7 cellular contexts compared by ENCODE assay signal in the genomic region with DNA sequence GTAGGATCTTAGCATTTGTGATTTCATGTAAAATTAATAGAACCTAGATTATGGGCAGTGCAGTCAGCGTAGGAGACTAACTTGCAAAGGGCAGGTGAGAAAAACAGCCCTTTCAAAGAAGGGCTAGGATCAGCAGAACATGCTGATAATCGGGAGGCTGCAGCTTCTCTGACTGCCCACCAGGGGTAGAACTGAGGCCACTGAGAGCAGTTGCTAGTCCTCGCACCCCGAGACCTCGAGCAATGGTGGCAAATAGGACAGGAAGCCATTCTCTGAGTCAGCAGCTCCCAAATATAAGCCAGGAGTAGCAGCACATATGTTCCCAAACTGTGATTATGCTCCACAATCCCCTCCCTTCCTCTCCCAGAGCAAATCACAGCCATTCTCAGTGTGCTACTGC.
DNase-seq lines count a peak whose midpoint lies in the region; ATAC-seq and TF ChIP-seq lines count a peak whose summit lies in the region.

No MANE protein-coding gene starts in this region.

- no peak overlapping the region for H4K91ac ChIP-seq in neuronal stem cell (ENCODE audit: low read depth, low read length, poor library complexity)

- no peak overlapping the region for H2BK15ac ChIP-seq in neuronal stem cell (ENCODE audit: low read length)

- H3K23ac ChIP-seq in neuronal stem cell (ENCODE audit: low read depth, low read length, poor library complexity): no peak overlapping the region

- no peak overlapping the region for H2AK5ac ChIP-seq in neuronal stem cell (ENCODE audit: low read depth, low read length)

- no peak overlapping the region for H3K14ac ChIP-seq in neuronal stem cell (ENCODE audit: low read length)

- peaks cover 0 to 3% (median 0%) of the 10 kb centered on the region in 3 experiments for H3K27me3 ChIP-seq in neuronal stem cell (ENCODE audit: control insufficient read depth in 3 of 3, insufficient read depth in 3 of 3, low read depth in 1 of 3, low read length in 3 of 3)

- no peak overlapping the region for H3K4me3 ChIP-seq in Jurkat, Clone E6-1 (ENCODE audit: low read length)
- no peak overlapping the region for H3K4me3 ChIP-seq in neuronal stem cell (ENCODE audit: low read length in 2 of 2)

- no peak overlapping the region for H3K4ac ChIP-seq in neuronal stem cell (ENCODE audit: low read length)

- no peaks in the 10 kb centered on the region for H3K9me3 ChIP-seq in neuronal stem cell (replicated peaks in 1 of 2; ENCODE audit: control insufficient read depth in 2 of 2, insufficient read depth in 1 of 2, low read depth in 1 of 2, low read length in 2 of 2)

- H2AFZ ChIP-seq in neuronal stem cell (ENCODE audit: low read length): peak overlapping the region; percentile 67

- no peak overlapping the region for H3K9ac ChIP-seq in neuronal stem cell (ENCODE audit: low read depth, low read length, poor library complexity)

- no peak overlapping the region for H2BK5ac ChIP-seq in neuronal stem cell (ENCODE audit: low read length)

- H4K8ac ChIP-seq in neuronal stem cell (ENCODE audit: low read depth, low read length): no peak overlapping the region

- H3K36me3 ChIP-seq in neuronal stem cell (replicated peaks in 1 of 2; ENCODE audit: control insufficient read depth in 2 of 2, insufficient read depth in 2 of 2, low read length in 2 of 2): no peaks in the 10 kb centered on the region

- H3K79me1 ChIP-seq in neuronal stem cell (ENCODE audit: low read depth, low read length): no peaks in the 10 kb centered on the region

- DNase-seq in Jurkat, Clone E6-1 (ENCODE audit: low read depth, low spot score): peak; percentile 17
- DNase-seq in brain pericyte (ENCODE audit: low read depth, low spot score) (peak; percentile 2), neuronal stem cell (ENCODE audit: low spot score) (peak; percentile 5)

- H3K27ac ChIP-seq in neuronal stem cell (replicated peaks; ENCODE audit: low read length): no peak overlapping the region

- no peak overlapping the region for H2BK12ac ChIP-seq in neuronal stem cell (ENCODE audit: low read length)

- WGBS in neuronal stem cell (ENCODE audit: extremely low coverage in 2 of 2, insufficient read length in 2 of 2, insufficient replicate concordance in 1 of 2), 2 donors: no CpG with 5 or more reads among the region's 5 CpGs

- TF ChIP-seq CTCF in GM12874 (IDR thresholded peaks at IDR 0.05; ENCODE audit: insufficient read depth, low read depth, low read length): peak; percentile 29; the same call in 1 of the 2 replicates

- no peaks in the 10 kb centered on the region for H3K4me1 ChIP-seq in neuronal stem cell (ENCODE audit: control insufficient read depth in 2 of 2, insufficient read depth in 1 of 2, low read depth in 1 of 2, low read length in 2 of 2)

- no peak overlapping the region for H3K18ac ChIP-seq in neuronal stem cell (ENCODE audit: low read length)

- ATAC-seq in GM18870 (IDR thresholded peaks at IDR 0.05; ENCODE audit: unreplicated experiment) (no peak), HG03039 (IDR thresholded peaks at IDR 0.05; ENCODE audit: unreplicated experiment) (no peak), HG02981 (IDR thresholded peaks at IDR 0.05; ENCODE audit: unreplicated experiment) (no peak)

- H2BK120ac ChIP-seq in neuronal stem cell (ENCODE audit: low read depth, low read length): no peak overlapping the region

- peak overlapping the region; percentile 11 for H3K4me2 ChIP-seq in neuronal stem cell (ENCODE audit: insufficient read depth, low read length, poor library complexity, severe bottlenecking)
